8 cellular contexts compared by ENCODE assay signal in the genomic region with DNA sequence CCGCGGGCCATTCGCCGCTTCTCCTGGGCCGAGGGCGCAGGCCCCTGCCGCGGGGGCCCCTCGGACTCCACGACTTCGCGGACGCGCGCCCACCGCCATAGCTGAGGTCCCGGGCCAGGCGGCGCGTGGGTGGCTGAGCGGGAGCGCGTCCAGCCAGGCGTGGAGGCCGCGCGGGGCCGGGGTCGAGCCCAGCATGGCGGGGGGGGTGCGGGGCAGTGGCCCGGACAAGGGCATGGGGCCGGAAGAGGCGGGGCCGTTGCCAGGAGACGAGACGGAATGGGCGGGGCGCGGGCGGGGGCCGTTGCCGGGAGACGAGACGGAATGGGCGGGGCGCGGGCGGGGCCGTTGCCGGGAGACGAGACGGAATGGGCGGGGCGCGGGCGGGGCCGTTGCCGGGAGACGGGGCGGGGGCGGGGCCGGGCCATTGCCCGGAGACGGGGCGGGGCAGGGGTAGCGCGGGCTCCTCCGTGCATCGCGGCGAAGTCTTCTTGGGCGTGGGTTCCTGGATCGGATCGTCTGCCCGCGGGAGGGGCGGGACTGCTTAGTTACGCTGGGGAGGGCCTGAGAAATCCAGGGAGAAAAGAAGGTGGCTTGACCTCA. TPM values are rescaled to one million over a fixed set of nuclear protein-coding genes. Genes with fewer than 3 reads are reported as not detected.
DNase-seq lines count a peak whose midpoint lies in the region; ATAC-seq, FAIRE-seq and TF ChIP-seq lines count a peak whose summit lies in the region.

No MANE protein-coding gene starts in this region.

- H3K4me1 ChIP-seq in HepG2 (ENCODE audit: insufficient read depth, low read length), result peaks cover 35% of the 10 kb centered on the region

- no peaks in the 10 kb centered on the region for H3K79me2 ChIP-seq in HepG2 (ENCODE audit: insufficient read depth, low read length)

- no peak for TF ChIP-seq RAD21 in HepG2 (CRISPR knock-in tag; IDR thresholded peaks at IDR 0.05)

- intact Hi-C loops in HepG2 (cut with micrococcal nuclease; ENCODE audit: unreplicated experiment), result no loop called here

- 29% methylated on average over 41 of the region's 79 CpGs for WGBS in HepG2 (ENCODE audit: low lambda C conversion rate)

- H3K4me3 ChIP-seq in coronary artery, result peak overlapping the region; percentile 87
- peak overlapping the region; percentile 42 to 74 (median 62); a peak in 5 of 6 replicates for H3K4me3 ChIP-seq in HepG2 (replicated peaks in 1 of 3; ENCODE audit: insufficient read depth in 1 of 3, low read depth in 2 of 3, low read length in 3 of 3)

- DNase-seq in 8988T (peak; percentile 90), GM18507 (ENCODE audit: extremely low spot score, insufficient read length, low read depth) (peak; percentile 83), NCI-H510A (lab: John Stamatoyannopoulos, UW) (peak; percentile 79), coronary artery (ENCODE audit: low spot score) (peak; percentile 87), HepG2 (ENCODE audit: low spot score) (no peak)
- peak; percentile 72 to 81 for DNase-seq in activated CD4-positive, alpha-beta T cell treated with anti-CD3 and anti-CD28 coated beads, Interleukin-2, amount 50 U/mL, for 24 hours (ENCODE audit: low read depth in 1 of 2, low spot score in 1 of 2)
- DNase-seq in stimulated activated CD4-positive, alpha-beta T cell treated with anti-CD3 and anti-CD28 coated beads, Interleukin-4, amount 100 ng/mL, for 4 hours, result peak; percentile 74 to 83

- no peaks in the 10 kb centered on the region for H3K36me3 ChIP-seq in HepG2 (replicated peaks in 1 of 2; ENCODE audit: control insufficient read depth in 1 of 2, insufficient read depth in 2 of 2, low read length in 2 of 2)

- ATAC-seq in HG02943 (IDR thresholded peaks at IDR 0.05; ENCODE audit: low read depth, unreplicated experiment) (peak; percentile 42), HepG2 (peak; percentile 17)

- no peak for TF ChIP-seq CTCF in coronary artery (IDR thresholded peaks at IDR 0.05)
- no peak for TF ChIP-seq CTCF in HepG2 (CRISPR knock-in tag; IDR thresholded peaks at IDR 0.05)

- H3K4me2 ChIP-seq in HepG2 (ENCODE audit: low read depth, low read length), result peak overlapping the region; percentile 23; the same call in 1 of the 2 replicates

- peak in 1 of 2 experiments; percentile 49; a peak in 1 of 4 replicates for TF ChIP-seq POLR2A in HepG2 (IDR thresholded peaks at IDR 0.05; ENCODE audit: insufficient read depth in 1 of 2, low read depth in 2 of 2, low read length in 2 of 2)

- CTCF ChIA-PET in HepG2 (lab: Yijun Ruan, JAX; ENCODE audit: low intra/inter-chr PET ratio, low total read pairs), result no interaction called here

- peak; percentile 64 for FAIRE-seq in GM18507 (lab: Jason Lieb, UNC)
- no peak for FAIRE-seq in HepG2 (lab: Jason Lieb, UNC)

- POLR2A ChIA-PET in HepG2 (lab: Yijun Ruan, JAX), result no interaction called here

- H3K9me3 ChIP-seq in HepG2 (ENCODE audit: low read length), result no peaks in the 10 kb centered on the region

- BruUV-seq in HepG2 (replicated peaks; lab: Mats Ljungman, UMichigan), result no TSS peak

- H3K27ac ChIP-seq in coronary artery (peak overlapping the region; percentile 84 to 90), HepG2 (ENCODE audit: extremely low read length, insufficient read depth, low read length) (no peak overlapping the region)

- H3K9ac ChIP-seq in HepG2 (ENCODE audit: insufficient read depth, low read depth, low read length), result peak overlapping the region; percentile 34; the same call in 1 of the 2 replicates

- in situ Hi-C loops in HepG2 (cut with HindIII; ENCODE audit: extremely low pct_ligation_motif_present, low pct_unique_long_range_greater_than_20kb), result no loop called here

- H2AFZ ChIP-seq in HepG2 (ENCODE audit: low read length), result no peak overlapping the region

- no peak for TF ChIP-seq EP300 in HepG2 (IDR thresholded peaks at IDR 0.05; ENCODE audit: low read depth in 2 of 2, low read length in 2 of 2)
- no peak for TF ChIP-seq EP300 in HepG2 (CRISPR knock-in tag; IDR thresholded peaks at IDR 0.05; ENCODE audit: borderline replicate concordance)

- no peaks in the 10 kb centered on the region for H4K20me1 ChIP-seq in HepG2 (ENCODE audit: insufficient read depth, low read length)

- peaks cover 9 to 49% of the 10 kb centered on the region in 2 experiments; a peak in 4 of 5 replicates for H3K27me3 ChIP-seq in HepG2 (ENCODE audit: control insufficient read depth in 1 of 2, insufficient read depth in 2 of 2, low read length in 2 of 2)

RNA-seq across cellular contexts. Expression of gene ADAM8, which starts 14.8 kb away (rescaled TPM):
- 0.07 and 0.93 TPM in 2 replicates for total RNA-seq in HepG2 (2016; rRNA removed; fragmentation: Illumina TruSeq; extraction: Trizol)
- not detected in 2 replicates for total RNA-seq in HepG2 (2016; cell fraction: cytosol; rRNA removed; fragmentation: Illumina TruSeq; extraction: Trizol; ENCODE audit: low read depth)
- 0.37 TPM in 1 of 2 replicates, not detected in the other for total RNA-seq in HepG2 (2016; cell fraction: insoluble cytoplasmic fraction; rRNA removed; fragmentation: Illumina TruSeq; extraction: Trizol)
- total RNA-seq in HepG2 (2016; cell fraction: membrane; rRNA removed; fragmentation: Illumina TruSeq; extraction: Trizol), result 0.06 TPM in 1 of 2 replicates, not detected in the other
- total RNA-seq in HepG2 (2016; cell fraction: nucleus; rRNA removed; fragmentation: Illumina TruSeq; extraction: Trizol), result 0.34 and 0.50 TPM in 2 replicates
- 0.24 and 0.65 TPM in 2 replicates for polyA plus RNA-seq in HepG2 (2011; rRNA removed)
- 0.04 and 0.11 TPM in 2 replicates for polyA plus RNA-seq in HepG2 (2011; cell fraction: cytosol; rRNA removed)
- polyA plus RNA-seq in HepG2 (2011; cell fraction: nucleus; rRNA removed), result 4.2 and 6.4 TPM in 2 replicates
- 0.08 and 0.77 TPM in 2 replicates for polyA plus RNA-seq in HepG2 (2012)
- not detected in 2 replicates for polyA plus RNA-seq in HepG2 (2016; cell fraction: cytosol; fragmentation: Illumina TruSeq; extraction: Trizol; ENCODE audit: low read depth)
- polyA plus RNA-seq in HepG2 (2016; cell fraction: insoluble cytoplasmic fraction; fragmentation: Illumina TruSeq; extraction: Trizol; ENCODE audit: low read depth), result not detected in 2 replicates
- 0.06 TPM in 1 of 2 replicates, not detected in the other for polyA plus RNA-seq in HepG2 (2016; cell fraction: membrane; fragmentation: Illumina TruSeq; extraction: Trizol; ENCODE audit: low read depth)
- polyA plus RNA-seq in HepG2 (2016; cell fraction: nucleus; fragmentation: Illumina TruSeq; extraction: Trizol; ENCODE audit: insufficient read depth, low read depth), result 0.60 and 0.63 TPM in 2 replicates
- 0.06 and 2.8 TPM in 2 replicates for polyA minus RNA-seq in HepG2 (2011; rRNA and poly(A)+ RNA removed; ENCODE audit: low replicate concordance)
- polyA minus RNA-seq in HepG2 (2011; cell fraction: cytosol; rRNA and poly(A)+ RNA removed), result not detected in 2 replicates
- 1.6 and 1.7 TPM in 2 replicates for polyA minus RNA-seq in HepG2 (2011; cell fraction: nucleus; rRNA and poly(A)+ RNA removed)

RNA-seq across cellular contexts. Expression of gene VENTX, which starts 24.2 kb away (rescaled TPM):
- total RNA-seq in HepG2 (2016; rRNA removed; fragmentation: Illumina TruSeq; extraction: Trizol), result not detected in 2 replicates
- total RNA-seq in HepG2 (2016; cell fraction: cytosol; rRNA removed; fragmentation: Illumina TruSeq; extraction: Trizol; ENCODE audit: low read depth), result not detected in 2 replicates
- not detected in 2 replicates for total RNA-seq in HepG2 (2016; cell fraction: insoluble cytoplasmic fraction; rRNA removed; fragmentation: Illumina TruSeq; extraction: Trizol)
- total RNA-seq in HepG2 (2016; cell fraction: membrane; rRNA removed; fragmentation: Illumina TruSeq; extraction: Trizol), result not detected in 2 replicates
- not detected in 2 replicates for total RNA-seq in HepG2 (2016; cell fraction: nucleus; rRNA removed; fragmentation: Illumina TruSeq; extraction: Trizol)
- polyA plus RNA-seq in HepG2 (2011; rRNA removed), result not detected in 2 replicates
- not detected in 2 replicates for polyA plus RNA-seq in HepG2 (2011; cell fraction: cytosol; rRNA removed)
- polyA plus RNA-seq in HepG2 (2011; cell fraction: nucleus; rRNA removed), result not detected in 2 replicates
- not detected in 2 replicates for polyA plus RNA-seq in HepG2 (2012)
- not detected in 2 replicates for polyA plus RNA-seq in HepG2 (2016; cell fraction: cytosol; fragmentation: Illumina TruSeq; extraction: Trizol; ENCODE audit: low read depth)
- not detected in 2 replicates for polyA plus RNA-seq in HepG2 (2016; cell fraction: insoluble cytoplasmic fraction; fragmentation: Illumina TruSeq; extraction: Trizol; ENCODE audit: low read depth)
- not detected in 2 replicates for polyA plus RNA-seq in HepG2 (2016; cell fraction: membrane; fragmentation: Illumina TruSeq; extraction: Trizol; ENCODE audit: low read depth)
- not detected in 2 replicates for polyA plus RNA-seq in HepG2 (2016; cell fraction: nucleus; fragmentation: Illumina TruSeq; extraction: Trizol; ENCODE audit: insufficient read depth, low read depth)
- polyA minus RNA-seq in HepG2 (2011; rRNA and poly(A)+ RNA removed; ENCODE audit: low replicate concordance), result not detected in 2 replicates
- not detected in 2 replicates for polyA minus RNA-seq in HepG2 (2011; cell fraction: cytosol; rRNA and poly(A)+ RNA removed)
- not detected in 2 replicates for polyA minus RNA-seq in HepG2 (2011; cell fraction: nucleus; rRNA and poly(A)+ RNA removed)

RNA-seq across cellular contexts. Expression of gene UTF1, which starts 31.8 kb away (rescaled TPM):
- not detected in 2 replicates for total RNA-seq in HepG2 (2016; rRNA removed; fragmentation: Illumina TruSeq; extraction: Trizol)
- not detected in 2 replicates for total RNA-seq in HepG2 (2016; cell fraction: cytosol; rRNA removed; fragmentation: Illumina TruSeq; extraction: Trizol; ENCODE audit: low read depth)
- total RNA-seq in HepG2 (2016; cell fraction: insoluble cytoplasmic fraction; rRNA removed; fragmentation: Illumina TruSeq; extraction: Trizol), result not detected in 2 replicates
- total RNA-seq in HepG2 (2016; cell fraction: membrane; rRNA removed; fragmentation: Illumina TruSeq; extraction: Trizol), result not detected in 2 replicates
- not detected in 2 replicates for total RNA-seq in HepG2 (2016; cell fraction: nucleus; rRNA removed; fragmentation: Illumina TruSeq; extraction: Trizol)
- polyA plus RNA-seq in HepG2 (2011; rRNA removed), result not detected in 2 replicates
- polyA plus RNA-seq in HepG2 (2011; cell fraction: cytosol; rRNA removed), result not detected in 2 replicates
- polyA plus RNA-seq in HepG2 (2011; cell fraction: nucleus; rRNA removed), result not detected in 2 replicates
- polyA plus RNA-seq in HepG2 (2012), result not detected in 2 replicates
- polyA plus RNA-seq in HepG2 (2016; cell fraction: cytosol; fragmentation: Illumina TruSeq; extraction: Trizol; ENCODE audit: low read depth), result not detected in 2 replicates
- polyA plus RNA-seq in HepG2 (2016; cell fraction: insoluble cytoplasmic fraction; fragmentation: Illumina TruSeq; extraction: Trizol; ENCODE audit: low read depth), result not detected in 2 replicates
- not detected in 2 replicates for polyA plus RNA-seq in HepG2 (2016; cell fraction: membrane; fragmentation: Illumina TruSeq; extraction: Trizol; ENCODE audit: low read depth)
- not detected in 2 replicates for polyA plus RNA-seq in HepG2 (2016; cell fraction: nucleus; fragmentation: Illumina TruSeq; extraction: Trizol; ENCODE audit: insufficient read depth, low read depth)
- polyA minus RNA-seq in HepG2 (2011; rRNA and poly(A)+ RNA removed; ENCODE audit: low replicate concordance), result not detected in 2 replicates
- not detected in 2 replicates for polyA minus RNA-seq in HepG2 (2011; cell fraction: cytosol; rRNA and poly(A)+ RNA removed)
- not detected in 2 replicates for polyA minus RNA-seq in HepG2 (2011; cell fraction: nucleus; rRNA and poly(A)+ RNA removed)

RNA-seq across cellular contexts. Expression of gene TUBGCP2, which starts 46.8 kb away (rescaled TPM):
- 34.5 and 44.1 TPM in 2 replicates for total RNA-seq in HepG2 (2016; rRNA removed; fragmentation: Illumina TruSeq; extraction: Trizol)
- total RNA-seq in HepG2 (2016; cell fraction: cytosol; rRNA removed; fragmentation: Illumina TruSeq; extraction: Trizol; ENCODE audit: low read depth), result 7.2 and 8.9 TPM in 2 replicates
- total RNA-seq in HepG2 (2016; cell fraction: insoluble cytoplasmic fraction; rRNA removed; fragmentation: Illumina TruSeq; extraction: Trizol), result 37.9 and 41.1 TPM in 2 replicates
- total RNA-seq in HepG2 (2016; cell fraction: membrane; rRNA removed; fragmentation: Illumina TruSeq; extraction: Trizol), result 17.0 and 24.0 TPM in 2 replicates
- total RNA-seq in HepG2 (2016; cell fraction: nucleus; rRNA removed; fragmentation: Illumina TruSeq; extraction: Trizol), result 16.5 and 20.7 TPM in 2 replicates
- polyA plus RNA-seq in HepG2 (2011; rRNA removed), result 21.3 and 22.6 TPM in 2 replicates
- 14.3 and 19.4 TPM in 2 replicates for polyA plus RNA-seq in HepG2 (2011; cell fraction: cytosol; rRNA removed)
- polyA plus RNA-seq in HepG2 (2011; cell fraction: nucleus; rRNA removed), result 51.6 and 62.8 TPM in 2 replicates
- polyA plus RNA-seq in HepG2 (2012), result 17.9 and 24.1 TPM in 2 replicates
- polyA plus RNA-seq in HepG2 (2016; cell fraction: cytosol; fragmentation: Illumina TruSeq; extraction: Trizol; ENCODE audit: low read depth), result 4.7 and 4.8 TPM in 2 replicates
- 34.0 and 36.8 TPM in 2 replicates for polyA plus RNA-seq in HepG2 (2016; cell fraction: insoluble cytoplasmic fraction; fragmentation: Illumina TruSeq; extraction: Trizol; ENCODE audit: low read depth)
- polyA plus RNA-seq in HepG2 (2016; cell fraction: membrane; fragmentation: Illumina TruSeq; extraction: Trizol; ENCODE audit: low read depth), result 8.5 and 11.7 TPM in 2 replicates
- 51.1 and 52.9 TPM in 2 replicates for polyA plus RNA-seq in HepG2 (2016; cell fraction: nucleus; fragmentation: Illumina TruSeq; extraction: Trizol; ENCODE audit: insufficient read depth, low read depth)
- 49.0 and 64.6 TPM in 2 replicates for polyA minus RNA-seq in HepG2 (2011; rRNA and poly(A)+ RNA removed; ENCODE audit: low replicate concordance)
- polyA minus RNA-seq in HepG2 (2011; cell fraction: cytosol; rRNA and poly(A)+ RNA removed), result 16.4 and 17.1 TPM in 2 replicates
- 29.6 and 40.8 TPM in 2 replicates for polyA minus RNA-seq in HepG2 (2011; cell fraction: nucleus; rRNA and poly(A)+ RNA removed)

RNA-seq across cellular contexts. Expression of gene ZNF511, which starts 46.9 kb away (rescaled TPM):
- 53.4 and 66.4 TPM in 2 replicates for total RNA-seq in HepG2 (2016; rRNA removed; fragmentation: Illumina TruSeq; extraction: Trizol)
- total RNA-seq in HepG2 (2016; cell fraction: cytosol; rRNA removed; fragmentation: Illumina TruSeq; extraction: Trizol; ENCODE audit: low read depth), result 127 and 151 TPM in 2 replicates
- 45.9 and 63.3 TPM in 2 replicates for total RNA-seq in HepG2 (2016; cell fraction: insoluble cytoplasmic fraction; rRNA removed; fragmentation: Illumina TruSeq; extraction: Trizol)
- 118 and 128 TPM in 2 replicates for total RNA-seq in HepG2 (2016; cell fraction: membrane; rRNA removed; fragmentation: Illumina TruSeq; extraction: Trizol)
- total RNA-seq in HepG2 (2016; cell fraction: nucleus; rRNA removed; fragmentation: Illumina TruSeq; extraction: Trizol), result 24.0 and 36.2 TPM in 2 replicates
- 35.6 and 37.0 TPM in 2 replicates for polyA plus RNA-seq in HepG2 (2011; rRNA removed)
- 27.9 and 34.4 TPM in 2 replicates for polyA plus RNA-seq in HepG2 (2011; cell fraction: cytosol; rRNA removed)
- 40.1 and 48.7 TPM in 2 replicates for polyA plus RNA-seq in HepG2 (2011; cell fraction: nucleus; rRNA removed)
- 30.0 and 30.3 TPM in 2 replicates for polyA plus RNA-seq in HepG2 (2012)
- polyA plus RNA-seq in HepG2 (2016; cell fraction: cytosol; fragmentation: Illumina TruSeq; extraction: Trizol; ENCODE audit: low read depth), result 150 and 156 TPM in 2 replicates
- polyA plus RNA-seq in HepG2 (2016; cell fraction: insoluble cytoplasmic fraction; fragmentation: Illumina TruSeq; extraction: Trizol; ENCODE audit: low read depth), result 57.9 and 63.8 TPM in 2 replicates
- polyA plus RNA-seq in HepG2 (2016; cell fraction: membrane; fragmentation: Illumina TruSeq; extraction: Trizol; ENCODE audit: low read depth), result 121 and 129 TPM in 2 replicates
- 62.1 and 62.9 TPM in 2 replicates for polyA plus RNA-seq in HepG2 (2016; cell fraction: nucleus; fragmentation: Illumina TruSeq; extraction: Trizol; ENCODE audit: insufficient read depth, low read depth)
- 48.5 and 63.6 TPM in 2 replicates for polyA minus RNA-seq in HepG2 (2011; rRNA and poly(A)+ RNA removed; ENCODE audit: low replicate concordance)
- 11.6 and 21.1 TPM in 2 replicates for polyA minus RNA-seq in HepG2 (2011; cell fraction: cytosol; rRNA and poly(A)+ RNA removed)
- polyA minus RNA-seq in HepG2 (2011; cell fraction: nucleus; rRNA and poly(A)+ RNA removed), result 13.3 and 16.2 TPM in 2 replicates
